Comparison of ENCODE assay signal across 2 cellular contexts in the genomic region with DNA sequence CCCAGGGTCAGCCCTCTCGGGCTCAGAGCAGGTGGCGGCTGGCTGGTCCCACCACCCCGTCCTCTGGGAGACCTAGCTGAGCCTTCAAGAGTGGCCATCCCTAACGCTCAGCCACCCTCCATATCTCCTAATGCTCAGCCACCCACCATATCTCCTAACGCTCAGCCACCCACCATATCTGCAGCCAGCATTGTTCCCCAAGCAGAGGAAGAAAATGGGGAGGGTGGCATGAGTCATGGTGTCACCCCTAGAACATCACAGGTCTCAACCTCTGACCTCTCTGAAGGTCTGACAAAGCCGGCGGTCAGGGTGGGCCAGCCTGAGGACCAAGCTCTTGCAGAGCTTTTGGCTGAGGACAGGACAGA.
TF ChIP-seq lines count a peak whose summit lies in the region.

No MANE protein-coding gene starts in this region.

TF ChIP-seq in HEK293, 187 proteins besides CTCF, POLR2A, EP300 and RAD21:
- TF ChIP-seq ZFP37 (tag by site-specific recombination; IDR thresholded peaks at IDR 0.05) (no peak), EGR2 (tag by site-specific recombination; IDR thresholded peaks at IDR 0.05; ENCODE audit: low read depth) (peak; percentile 79), ZFHX2 (tag by site-specific recombination; conservative IDR thresholded peaks at IDR 0.05) (peak; percentile 87), BCL11A (tag by site-specific recombination; IDR thresholded peaks at IDR 0.05; ENCODE audit: low read depth) (0 out of 2 replicates have a peak, but pooled peaks have one; percentile 23)

TF ChIP-seq in K562, 482 proteins besides CTCF, POLR2A, EP300 and RAD21:
- TF ChIP-seq POLR2AphosphoS2 (IDR thresholded peaks at IDR 0.05; ENCODE audit: low read length) (no peak), NCOR1 (IDR thresholded peaks at IDR 0.05) (peak; percentile 62), ZNF175 (CRISPR knock-in tag; IDR thresholded peaks at IDR 0.05; ENCODE audit: low read depth) (0 out of 2 replicates have a peak, but pooled peaks have one; percentile 57), KLF16 (IDR thresholded peaks at IDR 0.05) (peak; percentile 83), CBFA2T2 (conservative IDR thresholded peaks at IDR 0.05) (peak; percentile 80), ARID1B (IDR thresholded peaks at IDR 0.05) (peak; percentile 78), HSF4 (CRISPR knock-in tag; IDR thresholded peaks at IDR 0.05; ENCODE audit: borderline replicate concordance) (0 out of 2 replicates have a peak, but pooled peaks have one; percentile 18), MTA2 (IDR thresholded peaks at IDR 0.05; ENCODE audit: low read depth) (no peak; the same call in 1 of the 2 replicates), ZBTB1 (CRISPR knock-in tag; IDR thresholded peaks at IDR 0.05; ENCODE audit: borderline replicate concordance, low read depth) (no peak), TEAD4 (IDR thresholded peaks at IDR 0.05; ENCODE audit: low read length) (peak; percentile 71), TEAD4 (CRISPR knock-in tag; IDR thresholded peaks at IDR 0.05; ENCODE audit: borderline replicate concordance) (no peak), TCF3 (CRISPR knock-in tag; IDR thresholded peaks at IDR 0.05) (peak; percentile 93), ZC3H8 (IDR thresholded peaks at IDR 0.05) (no peak), MTA3 (IDR thresholded peaks at IDR 0.05; ENCODE audit: borderline replicate concordance) (no peak), TAL1 (IDR thresholded peaks at IDR 0.05) (peak; percentile 68; the same call in 1 of the 2 replicates), JUND (IDR thresholded peaks at IDR 0.05; ENCODE audit: borderline replicate concordance, low read depth, low read length) (peak; percentile 93), JUND (tag; IDR thresholded peaks at IDR 0.05; ENCODE audit: borderline replicate concordance, low read depth, low read length) (peak; percentile 60; the same call in 1 of the 3 replicates), RCOR1 (IDR thresholded peaks at IDR 0.05; ENCODE audit: borderline replicate concordance in 1 of 2, low read depth in 2 of 2, low read length in 2 of 2) (peak in 1 of 2 experiments; percentile 53; a peak in 1 of 4 replicates), NR2C1 (IDR thresholded peaks at IDR 0.05) (peak; percentile 64), NR2C1 (tag; IDR thresholded peaks at IDR 0.05) (peak; percentile 88), KDM1A (IDR thresholded peaks at IDR 0.05) (peak in 1 of 2 experiments; percentile 52; a peak in 1 of 4 replicates), TRIM24 (IDR thresholded peaks at IDR 0.05) (0 out of 4 replicates have a peak, but pooled peaks have one; percentile 33 to 44), SMAD2 (IDR thresholded peaks at IDR 0.05; ENCODE audit: low read depth, low read length) (no peak), CBFA2T3 (IDR thresholded peaks at IDR 0.05) (peak; percentile 87), DPF2 (IDR thresholded peaks at IDR 0.05) (peak; percentile 57), POLR2AphosphoS5 (IDR thresholded peaks at IDR 0.05; ENCODE audit: control insufficient read depth, insufficient read depth, low read depth, low read length) (peak; percentile 70; the same call in 1 of the 2 replicates), ZNF609 (CRISPR knock-in tag; IDR thresholded peaks at IDR 0.05; ENCODE audit: borderline replicate concordance) (no peak), NFE2 (IDR thresholded peaks at IDR 0.05; ENCODE audit: low read depth) (0 out of 2 replicates have a peak, but pooled peaks have one; percentile 9), EGR1 (conservative IDR thresholded peaks at IDR 0.05) (peak; percentile 66), CXXC5 (CRISPR knock-in tag; IDR thresholded peaks at IDR 0.05) (0 out of 2 replicates have a peak, but pooled peaks have one; percentile 21), ZNF395 (CRISPR knock-in tag; IDR thresholded peaks at IDR 0.05) (peak; percentile 39; the same call in 1 of the 2 replicates), GATA2 (CRISPR knock-in tag; IDR thresholded peaks at IDR 0.05) (peak; percentile 47; the same call in 1 of the 2 replicates), ELF2 (CRISPR knock-in tag; IDR thresholded peaks at IDR 0.05) (no peak), ZBTB12 (CRISPR knock-in tag; IDR thresholded peaks at IDR 0.05) (no peak), FOSL1 (tag; conservative IDR thresholded peaks at IDR 0.05) (peak; percentile 56; the same call in 1 of the 2 replicates), ZNF408 (CRISPR knock-in tag; IDR thresholded peaks at IDR 0.05; ENCODE audit: low read depth) (no peak), NR2C2 (CRISPR knock-in tag; IDR thresholded peaks at IDR 0.05) (no peak), NR2C2 (tag; IDR thresholded peaks at IDR 0.05) (0 out of 2 replicates have a peak, but pooled peaks have one; percentile 45), CREM (IDR thresholded peaks at IDR 0.05; ENCODE audit: low read depth) (peak; percentile 60), HNRNPK (IDR thresholded peaks at IDR 0.05; ENCODE audit: low read depth, low read length, poor library complexity, severe bottlenecking) (no peak)
- TF ChIP-seq, protein P1, sequence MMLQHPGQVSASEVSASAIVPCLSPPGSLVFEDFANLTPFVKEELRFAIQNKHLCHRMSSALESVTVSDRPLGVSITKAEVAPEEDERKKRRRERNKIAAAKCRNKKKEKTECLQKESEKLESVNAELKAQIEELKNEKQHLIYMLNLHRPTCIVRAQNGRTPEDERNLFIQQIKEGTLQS (IDR thresholded peaks at IDR 0.05) = peak; percentile 45; the same call in 1 of the 2 replicates
- TF ChIP-seq, protein P1 (CRISPR knock-in tag; conservative IDR thresholded peaks at IDR 0.05) = no peak
- TF ChIP-seq, protein P2, sequence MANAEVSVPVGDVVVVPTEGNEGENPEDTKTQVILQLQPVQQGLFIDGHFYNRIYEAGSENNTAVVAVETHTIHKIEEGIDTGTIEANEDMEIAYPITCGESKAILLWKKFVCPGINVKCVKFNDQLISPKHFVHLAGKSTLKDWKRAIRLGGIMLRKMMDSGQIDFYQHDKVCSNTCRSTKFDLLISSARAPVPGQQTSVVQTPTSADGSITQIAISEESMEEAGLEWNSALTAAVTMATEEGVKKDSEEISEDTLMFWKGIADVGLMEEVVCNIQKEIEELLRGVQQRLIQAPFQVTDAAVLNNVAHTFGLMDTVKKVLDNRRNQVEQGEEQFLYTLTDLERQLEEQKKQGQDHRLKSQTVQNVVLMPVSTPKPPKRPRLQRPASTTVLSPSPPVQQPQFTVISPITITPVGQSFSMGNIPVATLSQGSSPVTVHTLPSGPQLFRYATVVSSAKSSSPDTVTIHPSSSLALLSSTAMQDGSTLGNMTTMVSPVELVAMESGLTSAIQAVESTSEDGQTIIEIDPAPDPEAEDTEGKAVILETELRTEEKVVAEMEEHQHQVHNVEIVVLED (CRISPR knock-in tag; IDR thresholded peaks at IDR 0.05) = no peak
- TF ChIP-seq, protein P3, sequence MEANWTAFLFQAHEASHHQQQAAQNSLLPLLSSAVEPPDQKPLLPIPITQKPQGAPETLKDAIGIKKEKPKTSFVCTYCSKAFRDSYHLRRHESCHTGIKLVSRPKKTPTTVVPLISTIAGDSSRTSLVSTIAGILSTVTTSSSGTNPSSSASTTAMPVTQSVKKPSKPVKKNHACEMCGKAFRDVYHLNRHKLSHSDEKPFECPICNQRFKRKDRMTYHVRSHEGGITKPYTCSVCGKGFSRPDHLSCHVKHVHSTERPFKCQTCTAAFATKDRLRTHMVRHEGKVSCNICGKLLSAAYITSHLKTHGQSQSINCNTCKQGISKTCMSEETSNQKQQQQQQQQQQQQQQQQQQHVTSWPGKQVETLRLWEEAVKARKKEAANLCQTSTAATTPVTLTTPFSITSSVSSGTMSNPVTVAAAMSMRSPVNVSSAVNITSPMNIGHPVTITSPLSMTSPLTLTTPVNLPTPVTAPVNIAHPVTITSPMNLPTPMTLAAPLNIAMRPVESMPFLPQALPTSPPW (CRISPR knock-in tag; IDR thresholded peaks at IDR 0.05) = peak; percentile 74
